8 cellular contexts compared by ENCODE assay signal in genomic region chr5:141413540-141414069, GRCh38. TPM values are rescaled to one million over a fixed set of nuclear protein-coding genes. Genes with fewer than 3 reads are reported as not detected.
DNase-seq lines count a peak whose midpoint lies in the region; ATAC-seq and TF ChIP-seq lines count a peak whose summit lies in the region.

No MANE protein-coding gene starts in this region.

- H3K36me3 Mint-ChIP-seq in T-cell (peaks cover 21% of the 10 kb centered on the region), glutamatergic neuron (ENCODE audit: unreplicated experiment) (peaks cover 66% of the 10 kb centered on the region)

- peaks cover 5% of the 10 kb centered on the region for H3K27me3 ChIP-seq in rectal smooth muscle tissue (ENCODE audit: control insufficient read depth, insufficient read depth, low read length)

- H3K36me3 ChIP-seq in rectal smooth muscle tissue (ENCODE audit: control insufficient read depth, insufficient read depth, low read length): peaks cover 5% of the 10 kb centered on the region

- H3K4me3 ChIP-seq in GM12875 (ENCODE audit: low read depth, low read length): peak overlapping the region; percentile 79
- peak overlapping the region; percentile 4 for H3K4me3 ChIP-seq in rectal smooth muscle tissue (ENCODE audit: low read length)

- POLR2A ChIA-PET in T-cell (lab: Charles Lee): interaction anchor here in 1 of 2 donors (1.3 kb wide), 1 partner anchor 150 kb away, joined by 5 read pairs; no protein-coding TSS in a partner anchor

- H3K9me3 Mint-ChIP-seq in T-cell (peaks cover 20 to 25% (median 25%) of the 10 kb centered on the region in 3 donors), glutamatergic neuron (ENCODE audit: unreplicated experiment) (peaks cover 60% of the 10 kb centered on the region)

- no peak for DNase-seq in T-cell
- no peak for DNase-seq in glutamatergic neuron
- DNase-seq in activated CD4-positive, CD25-positive, alpha-beta regulatory T cell treated with anti-CD3 and anti-CD28 coated beads, Interleukin-2, amount 50 U/mL, for 72 hours: no peak

- H3K27ac ChIP-seq in rectal smooth muscle tissue (ENCODE audit: low read depth, low read length): no peak overlapping the region

- CTCF ChIA-PET in T-cell (lab: Charles Lee): interaction anchor here (0.6 to 2.1 kb wide), 18 partner anchors 8 to 824 kb away, joined by 3 to 29 read pairs (median 5); partner anchors contain the start of genes PCDHGA11 (in 1 of the 2), PCDHGA12 (in 1 of the 2) and PCDHGB5 (in 1 of the 2)

- H3K27ac Mint-ChIP-seq in T-cell (peak overlapping the region in 1 of 2 donors; percentile 34), glutamatergic neuron (ENCODE audit: unreplicated experiment) (peak overlapping the region; percentile 55)

- TF ChIP-seq CTCF in GM12875 (IDR thresholded peaks at IDR 0.05; ENCODE audit: borderline replicate concordance, insufficient read depth, low read depth, low read length) (no peak), glutamatergic neuron (IDR thresholded peaks at IDR 0.05; ENCODE audit: partially characterized antibody, unreplicated experiment) (no peak)

- H3K4me3 Mint-ChIP-seq in T-cell (peak overlapping the region; percentile 77 to 85 (median 78)), glutamatergic neuron (ENCODE audit: unreplicated experiment) (peak overlapping the region; percentile 80)

- peaks cover 60 to 80% of the 10 kb centered on the region in 2 donors for H3K27me3 Mint-ChIP-seq in T-cell
- H3K27me3 Mint-ChIP-seq in glutamatergic neuron (ENCODE audit: unreplicated experiment): peaks cover 29% of the 10 kb centered on the region

- peak in 1 of 4 experiments; percentile 21 for ATAC-seq in T-cell (replicated peaks in 1 of 4)
- ATAC-seq in HG03196 (IDR thresholded peaks at IDR 0.05; ENCODE audit: unreplicated experiment): no peak
- ATAC-seq in GM21717 (IDR thresholded peaks at IDR 0.05; ENCODE audit: unreplicated experiment): no peak
- ATAC-seq in HG03520 (IDR thresholded peaks at IDR 0.05; ENCODE audit: unreplicated experiment): no peak

- H3K9ac ChIP-seq in rectal smooth muscle tissue (ENCODE audit: low read length): no peak overlapping the region

- H3K4me1 Mint-ChIP-seq in T-cell (peaks cover 20 to 36% (median 23%) of the 10 kb centered on the region in 3 donors), glutamatergic neuron (ENCODE audit: low read depth, unreplicated experiment) (peaks cover 3% of the 10 kb centered on the region)

- H3K4me1 ChIP-seq in rectal smooth muscle tissue (ENCODE audit: control insufficient read depth, insufficient read depth, low read length): no peaks in the 10 kb centered on the region

RNA-seq across cellular contexts. Expression of gene PCDHGA10, which starts 0.8 kb away (rescaled TPM):
- total RNA-seq in T-cell (under 1 TPM; 0.10 to 0.53 (median 0.32) TPM), glutamatergic neuron (ENCODE audit: unreplicated experiment) (16.6 TPM)

RNA-seq across cellular contexts. Expression of gene PCDHGB7, which starts 3.9 kb away (rescaled TPM):
- under 1 TPM; 0.16 to 0.33 (median 0.22) TPM for total RNA-seq in T-cell
- 38.6 TPM for total RNA-seq in glutamatergic neuron (ENCODE audit: unreplicated experiment)

RNA-seq across cellular contexts. Expression of gene PCDHGB6, which starts 5.8 kb away (rescaled TPM):
- total RNA-seq in T-cell (under 1 TPM in 4 of 5 donors, not detected in 1; 0.19 to 0.59 (median 0.37) TPM), glutamatergic neuron (ENCODE audit: unreplicated experiment) (59.8 TPM)

RNA-seq across cellular contexts. Expression of gene PCDHGA11, which starts 7.2 kb away (rescaled TPM):
- total RNA-seq in T-cell: under 1 TPM in 4 of 5 donors, not detected in 1; 0.06 to 0.44 (median 0.11) TPM
- 12.5 TPM for total RNA-seq in glutamatergic neuron (ENCODE audit: unreplicated experiment)

RNA-seq across cellular contexts. Expression of gene PCDHGA9, which starts 11.0 kb away (rescaled TPM):
- under 1 TPM in 4 of 5 donors, not detected in 1; 0.14 to 0.26 (median 0.19) TPM for total RNA-seq in T-cell
- 5.5 TPM for total RNA-seq in glutamatergic neuron (ENCODE audit: unreplicated experiment)

Comparison
In these comparisons a context has a peak if more than half of its experiments do, and no peak if none do; other contexts are left out.
1. RNA of gene PCDHGA10, which starts 0.8 kb away (total RNA-seq): 16.6 TPM in glutamatergic neuron (single experiment); 0.10 to 0.53 TPM in T-cell; every median in the first group is over 10 times any median in the second.
2. RNA of gene PCDHGB7, which starts 3.9 kb away (total RNA-seq): 38.6 TPM in glutamatergic neuron (single experiment); 0.16 to 0.33 TPM in T-cell; every median in the first group is over 10 times any median in the second.
3. RNA of gene PCDHGB6, which starts 5.8 kb away (total RNA-seq): 59.8 TPM in glutamatergic neuron (single experiment); 0.19 to 0.59 TPM in T-cell; every median in the first group is over 10 times any median in the second.